In the genomic region with DNA sequence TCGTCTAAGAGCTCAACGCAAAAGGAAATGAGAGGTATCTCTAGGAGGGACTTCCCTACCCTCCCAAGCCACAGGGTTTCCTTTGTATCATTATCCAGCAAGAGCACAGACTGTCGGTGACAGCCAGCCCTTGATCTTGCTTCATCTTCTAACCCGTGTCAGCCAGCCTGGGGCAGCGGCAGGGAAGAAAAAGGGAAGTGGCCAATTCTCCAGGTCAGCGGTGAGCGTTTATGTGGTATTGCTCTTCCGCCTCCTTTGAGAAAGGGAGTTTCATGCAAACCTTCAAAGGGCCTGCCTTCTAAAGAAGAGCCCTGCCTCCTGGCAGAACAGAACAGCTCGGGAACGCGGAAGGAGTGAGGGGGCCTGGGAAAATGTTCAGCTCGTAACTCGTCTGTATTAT, we compare ENCODE assay signal across 9 cellular contexts. TPM values are rescaled to one million over a fixed set of nuclear protein-coding genes. Genes with fewer than 3 reads are reported as not detected.
DNase-seq lines count a peak whose midpoint lies in the region; ATAC-seq and TF ChIP-seq lines count a peak whose summit lies in the region.
"Had no signal": no experiment of that assay in that cellular context is flagged by ENCODE, and none has a peak within 500 bp of the region (broad histone marks: within the 10 kb centered on the region; RNA-seq: fewer than 3 reads in every experiment).

No MANE protein-coding gene starts in this region.

- CTCF ChIA-PET in activated CD8-positive, alpha-beta memory T cell treated with anti-CD3 and anti-CD28 coated beads, Interleukin-2, amount 10 ng/mL, durations not matched to agents 7 days and 5 days (lab: Charles Lee), result no interaction called here

- DNase-seq in activated CD8-positive, alpha-beta memory T cell treated with anti-CD3 and anti-CD28 coated beads, Interleukin-2, amount 10 ng/mL, durations not matched to agents 7 days and 5 days, result no peak
- no peak for DNase-seq in activated CD8-positive, alpha-beta memory T cell treated with anti-CD3 and anti-CD28 coated beads, Interleukin-2, amount 50 U/mL, for 48 hours
- DNase-seq in uterus, result no peak
- no peak for DNase-seq in RKO (ENCODE audit: low spot score)
- no peak for DNase-seq in NCI-H1436 (lab: John Stamatoyannopoulos, UW)
- DNase-seq in stimulated activated CD4-positive, alpha-beta T cell treated with anti-CD3 and anti-CD28 coated beads, Interleukin-2, amount 100 ng/mL, for 48 hours, result no peak
- DNase-seq: IMR-90 had no signal

- no peak for TF ChIP-seq CTCF in uterus (IDR thresholded peaks at IDR 0.05)

- no peaks in the 10 kb centered on the region for H3K36me3 Mint-ChIP-seq in activated CD8-positive, alpha-beta memory T cell treated with anti-CD3 and anti-CD28 coated beads, Interleukin-2, amount 10 ng/mL, durations not matched to agents 7 days and 5 days

- peak; percentile 33 for ATAC-seq in activated CD8-positive, alpha-beta memory T cell treated with anti-CD3 and anti-CD28 coated beads, Interleukin-2, amount 10 ng/mL, durations not matched to agents 7 days and 5 days
- peak; percentile 78 for ATAC-seq in HG03066 (IDR thresholded peaks at IDR 0.05; ENCODE audit: low read depth, unreplicated experiment)

- H3K4me1 ChIP-seq in uterus, result peaks cover 0 to 3% of the 10 kb centered on the region in 2 donors

- no peaks in the 10 kb centered on the region for H3K9me3 Mint-ChIP-seq in activated CD8-positive, alpha-beta memory T cell treated with anti-CD3 and anti-CD28 coated beads, Interleukin-2, amount 10 ng/mL, durations not matched to agents 7 days and 5 days (ENCODE audit: low read depth)

- peak overlapping the region; percentile 97 for H3K27ac ChIP-seq in angular gyrus (ENCODE audit: low read depth, low read length)
- peak overlapping the region; percentile 41 to 74 for H3K27ac ChIP-seq in uterus

- peaks cover 21% of the 10 kb centered on the region for H3K4me1 Mint-ChIP-seq in activated CD8-positive, alpha-beta memory T cell treated with anti-CD3 and anti-CD28 coated beads, Interleukin-2, amount 10 ng/mL, durations not matched to agents 7 days and 5 days

- H3K36me3 ChIP-seq in uterus, result no peaks in the 10 kb centered on the region

- peaks cover 73% of the 10 kb centered on the region for H3K27me3 Mint-ChIP-seq in activated CD8-positive, alpha-beta memory T cell treated with anti-CD3 and anti-CD28 coated beads, Interleukin-2, amount 10 ng/mL, durations not matched to agents 7 days and 5 days

- H3K4me3 ChIP-seq in uterus, result no peak overlapping the region

- no peaks in the 10 kb centered on the region for H3K9me3 ChIP-seq in uterus

- no peak for TF ChIP-seq POLR2A in uterus (IDR thresholded peaks at IDR 0.05)

- no peaks in the 10 kb centered on the region for H3K27me3 ChIP-seq in uterus

- intact Hi-C loops in uterus (cut with DNase I; ENCODE audit: low total_unique reads), result no loop called here

- no peak overlapping the region for H3K4me3 Mint-ChIP-seq in activated CD8-positive, alpha-beta memory T cell treated with anti-CD3 and anti-CD28 coated beads, Interleukin-2, amount 10 ng/mL, durations not matched to agents 7 days and 5 days

- H3K27ac Mint-ChIP-seq in activated CD8-positive, alpha-beta memory T cell treated with anti-CD3 and anti-CD28 coated beads, Interleukin-2, amount 10 ng/mL, durations not matched to agents 7 days and 5 days, result no peak overlapping the region

RNA-seq across cellular contexts. Expression of gene EFNB2, which starts 41.9 kb away (rescaled TPM):
- under 1 TPM in 1 of 2 experiments, not detected in 1; 0.14 TPM for total RNA-seq in activated CD8-positive, alpha-beta memory T cell treated with anti-CD3 and anti-CD28 coated beads, Interleukin-2, amount 10 ng/mL, durations not matched to agents 7 days and 5 days
- 10 to 100 TPM in 3 of 4 donors, 1 to 10 TPM in 1; 8.8 to 65.3 (median 22.7) TPM for total RNA-seq in uterus

Comparison
In these comparisons a context has a peak if more than half of its experiments do, and no peak if none do; other contexts are left out.
1. RNA of gene EFNB2, which starts 41.9 kb away (total RNA-seq): 8.8 to 65.3 TPM in uterus; 0.14 TPM in activated CD8-positive, alpha-beta memory T cell treated with anti-CD3 and anti-CD28 coated beads, Interleukin-2, amount 10 ng/mL, durations not matched to agents 7 days and 5 days; every median in the first group is over 4 times any median in the second.